Comparison of ENCODE assay signal across 8 cellular contexts in the genomic region with DNA sequence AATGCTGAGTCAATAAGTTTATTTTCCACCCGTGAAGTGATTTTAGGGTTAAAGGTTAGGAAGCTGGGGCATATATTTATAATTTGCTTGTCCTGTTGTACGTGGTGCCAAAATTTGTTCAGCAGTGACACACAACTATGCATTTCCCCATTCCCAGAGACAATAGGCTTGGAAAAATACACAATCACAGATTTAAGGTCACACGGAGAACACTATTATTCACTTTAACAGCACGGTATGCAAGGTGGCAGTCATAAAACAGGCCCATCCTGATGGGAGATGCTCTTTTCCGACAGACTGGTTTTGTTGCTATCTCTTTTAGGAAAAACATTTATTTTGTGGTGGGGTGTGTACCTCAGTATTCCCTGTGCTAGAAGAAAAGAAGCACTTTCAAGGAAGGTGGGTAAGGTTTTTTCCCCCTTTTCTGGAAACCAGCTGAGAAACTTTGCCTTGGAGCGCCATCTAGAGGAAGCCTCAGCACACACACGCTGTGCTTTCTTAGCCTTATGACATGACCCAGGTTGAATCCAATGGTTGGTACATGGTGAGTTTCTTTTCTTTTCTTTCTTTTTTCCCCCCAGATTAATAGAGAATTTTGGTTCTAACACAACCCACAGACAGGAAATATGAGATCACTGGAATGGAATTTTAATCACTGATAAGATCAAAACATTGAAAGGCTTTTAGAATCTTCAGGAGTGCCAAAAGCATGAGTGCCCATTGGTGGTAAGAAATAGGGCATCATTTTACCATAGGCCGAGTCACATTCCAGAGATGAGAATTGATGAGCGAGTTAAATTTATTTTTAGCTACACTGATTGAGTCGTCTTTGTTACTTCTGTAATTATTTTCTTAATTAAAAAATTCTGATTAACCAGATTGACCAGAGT.
A peak's percentile ranks its signal among the peaks of the same experiment; 100 is the strongest.
DNase-seq lines count a peak whose midpoint lies in the region; ATAC-seq, FAIRE-seq and TF ChIP-seq lines count a peak whose summit lies in the region.

No MANE protein-coding gene starts in this region.

- TF ChIP-seq POLR2A in endothelial cell of umbilical vein (IDR thresholded peaks at IDR 0.05; ENCODE audit: low read depth, low read length): no peak

- H3K27ac ChIP-seq in endothelial cell of umbilical vein (ENCODE audit: insufficient read depth, low read depth, low read length) (peak overlapping the region; percentile 62), substantia nigra (ENCODE audit: low read depth, low read length, poor library complexity, severe bottlenecking) (no peak overlapping the region)

- peak overlapping the region; percentile 74 for H3K4me2 ChIP-seq in endothelial cell of umbilical vein (ENCODE audit: insufficient read depth, low read length)

- intact Hi-C loops in endothelial cell of umbilical vein (cut with micrococcal nuclease): loop anchor here (1.0 to 5.0 kb wide), 9 partner anchors 22 to 560 kb away; a partner anchor contains a TSS

- POLR2A ChIA-PET in endothelial cell of umbilical vein (lab: Charles Lee): no interaction called here

- peak; percentile 63 for ATAC-seq in HG02610 (IDR thresholded peaks at IDR 0.05; ENCODE audit: unreplicated experiment)
- no peak for ATAC-seq in GM21381 (IDR thresholded peaks at IDR 0.05; ENCODE audit: unreplicated experiment)

- H2AFZ ChIP-seq in endothelial cell of umbilical vein (ENCODE audit: low read depth, low read length): peak overlapping the region; percentile 92

- peaks cover 13% of the 10 kb centered on the region for H3K4me1 ChIP-seq in endothelial cell of umbilical vein (ENCODE audit: control insufficient read depth, extremely low read depth, insufficient read depth, low read length)

- dilution Hi-C loops in endothelial cell of umbilical vein (cut with MboI; ENCODE audit: extremely low pct_ligation_motif_present, low sequenced_read_pairs): no loop called here

- H3K4me3 ChIP-seq in endothelial cell of umbilical vein (replicated peaks in 1 of 3; ENCODE audit: insufficient read depth in 1 of 3, low read depth in 1 of 3, low read length in 3 of 3): peak overlapping the region in 1 of 3 experiments; percentile 9

- H3K36me3 ChIP-seq in endothelial cell of umbilical vein (ENCODE audit: control insufficient read depth in 2 of 2, extremely low read depth in 1 of 2, insufficient read depth in 2 of 2, low read length in 2 of 2): no peaks in the 10 kb centered on the region

- no peaks in the 10 kb centered on the region for H3K9me3 ChIP-seq in endothelial cell of umbilical vein (replicated peaks; ENCODE audit: control insufficient read depth, insufficient read depth, low read length)

- FAIRE-seq in endothelial cell of umbilical vein (lab: Jason Lieb, UNC): peak; percentile 94

- TF ChIP-seq CTCF in endothelial cell of umbilical vein (IDR thresholded peaks at IDR 0.05; ENCODE audit: extremely low read depth in 1 of 2, insufficient read depth in 1 of 2, low read depth in 1 of 2, low read length in 2 of 2): peak; percentile 84 to 94

- H4K20me1 ChIP-seq in endothelial cell of umbilical vein (replicated peaks; ENCODE audit: control insufficient read depth, extremely low read depth, insufficient read depth, low read length): no peaks in the 10 kb centered on the region

- H3K27me3 ChIP-seq in endothelial cell of umbilical vein (ENCODE audit: control insufficient read depth in 2 of 2, insufficient read depth in 2 of 2, low read length in 2 of 2): no peaks in the 10 kb centered on the region

- peak; percentile 3 for DNase-seq in DMS79 (lab: John Stamatoyannopoulos, UW)
- peak; percentile 47 for DNase-seq in NCI-H2171 (lab: John Stamatoyannopoulos, UW)
- DNase-seq in activated CD4-positive, alpha-beta T cell treated with anti-CD3 and anti-CD28 coated beads, Interleukin-2, amount 50 U/mL, for 1 hour: peak; percentile 26
- peak; percentile 89 for DNase-seq in endothelial cell of umbilical vein (ENCODE audit: low read depth, low spot score)
- DNase-seq in middle frontal gyrus (ENCODE audit: extremely low spot score, low spot score): peak; percentile 56
- DNase-seq in substantia nigra (lab: John Stamatoyannopoulos, UW): peak in 40 of 49 donors; percentile 1 to 65 (median 34)

- no peaks in the 10 kb centered on the region for H3K79me2 ChIP-seq in endothelial cell of umbilical vein (ENCODE audit: control insufficient read depth, insufficient read depth, low read length)

- H3K9ac ChIP-seq in endothelial cell of umbilical vein (replicated peaks; ENCODE audit: extremely low read depth, insufficient read depth, low read length): peak overlapping the region; percentile 58

- no peaks in the 10 kb centered on the region for H3K9me1 ChIP-seq in endothelial cell of umbilical vein (replicated peaks; ENCODE audit: control insufficient read depth, extremely low read depth, insufficient read depth, low read length)

- CTCF ChIA-PET in endothelial cell of umbilical vein (lab: Charles Lee): interaction anchor here (0.6 to 3.9 kb wide), 22 partner anchors 10 to 575 kb away, joined by 3 to 32 read pairs (median 5); a partner anchor contains a TSS

- BruUV-seq in endothelial cell of umbilical vein (replicated peaks; lab: Mats Ljungman, UMichigan): no TSS peak

TF ChIP-seq in endothelial cell of umbilical vein, 7 proteins besides CTCF, POLR2A, EP300 and RAD21:
- TF ChIP-seq JUN (IDR thresholded peaks at IDR 0.05; ENCODE audit: borderline replicate concordance, insufficient read depth, insufficient read length, low read depth): no peak
- TF ChIP-seq POLR2AphosphoS5 (IDR thresholded peaks at IDR 0.05; ENCODE audit: insufficient read depth, low read depth, low read length): no peak
- TF ChIP-seq MYC (IDR thresholded peaks at IDR 0.05; ENCODE audit: low read depth, low read length): no peak

Comparison
In these comparisons a context has a peak if more than half of its experiments do, and no peak if none do; other contexts are left out.
1. DNase-seq: peak in every context shown above with its lines; median percentile 89 in endothelial cell of umbilical vein; 56 in middle frontal gyrus; 47 in NCI-H2171; 34 in substantia nigra; 26 in activated CD4-positive, alpha-beta T cell treated with anti-CD3 and anti-CD28 coated beads, Interleukin-2, amount 50 U/mL, for 1 hour; 3 in DMS79.